ENCODE assay signal across 9 cellular contexts in the genomic region with DNA sequence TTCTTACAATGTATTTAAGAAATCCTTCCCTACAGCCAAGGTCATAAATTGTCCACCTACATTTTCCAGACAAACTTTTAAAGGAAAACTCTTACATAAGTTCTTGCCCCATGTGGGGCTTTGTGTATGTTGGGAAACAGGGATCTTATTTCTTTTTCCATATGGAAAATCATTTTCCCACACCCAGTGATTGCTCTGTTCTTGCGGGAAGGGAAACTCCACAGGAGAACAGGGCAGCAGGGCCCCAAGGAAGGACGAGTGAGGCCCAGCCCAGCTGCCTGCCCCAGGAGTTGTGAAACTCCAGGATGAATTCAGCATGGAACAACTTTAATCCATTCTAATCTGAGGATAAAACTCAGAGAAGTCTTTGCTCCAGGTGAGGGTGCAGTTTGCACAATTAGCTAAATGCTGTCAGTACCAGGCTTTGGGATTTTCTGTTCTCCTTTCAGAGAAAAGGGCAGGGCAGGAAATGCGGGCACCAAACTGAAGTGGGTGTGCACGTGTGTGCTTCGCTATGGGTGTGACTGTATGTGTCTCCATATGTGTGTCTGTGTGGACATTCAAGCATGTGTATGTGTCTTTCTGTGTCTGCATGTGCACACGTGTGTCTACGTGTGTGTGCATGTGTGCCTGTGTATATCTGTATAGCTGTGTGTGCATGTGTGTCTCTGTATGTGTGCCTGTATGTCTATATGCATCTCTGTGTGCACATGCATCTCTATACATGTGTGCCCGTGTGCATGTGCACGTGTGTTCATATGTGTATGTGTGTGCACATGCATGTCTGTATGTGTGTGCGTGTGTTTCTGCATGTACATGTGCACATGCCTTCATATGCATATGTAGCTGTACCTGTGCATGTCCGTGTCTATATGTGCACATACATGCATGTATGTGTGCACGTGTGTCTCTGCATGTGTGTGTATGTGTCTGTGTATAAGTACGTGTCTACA.
DNase-seq lines count a peak whose midpoint lies in the region; ATAC-seq and TF ChIP-seq lines count a peak whose summit lies in the region.
"Had no signal": no experiment of that assay in that cellular context is flagged by ENCODE, and none has a peak within 500 bp of the region (broad histone marks: within the 10 kb centered on the region; RNA-seq: fewer than 3 reads in every experiment).

No MANE protein-coding gene starts in this region.

- H3K9me3 ChIP-seq in thoracic aorta: no peaks in the 10 kb centered on the region

- intact Hi-C loops in activated CD4-positive, alpha-beta T cell treated with anti-CD3 and anti-CD28 coated beads, Interleukin-2, amount 10 ng/mL, durations not matched to agents 24 days and 14 days (cut with micrococcal nuclease): no loop called here

- H3K4me1 Mint-ChIP-seq in activated CD4-positive, alpha-beta T cell treated with anti-CD3 and anti-CD28 coated beads, Interleukin-2, amount 10 ng/mL, durations not matched to agents 24 days and 14 days: peaks cover 12% of the 10 kb centered on the region
- H3K4me1 Mint-ChIP-seq in natural killer cell treated with Interleukin-12 subunit alpha and Interleukin-12 subunit beta and Interleukin-15 and Interleukin-18, amount 100 ng/mL, for 72 hours (ENCODE audit: low read depth in 2 of 2): peaks cover 9 to 10% of the 10 kb centered on the region in 2 donors

- DNase-seq in activated CD4-positive, alpha-beta T cell treated with anti-CD3 and anti-CD28 coated beads, Interleukin-2, amount 10 ng/mL, durations not matched to agents 24 days and 14 days: no peak
- DNase-seq in activated CD4-positive, alpha-beta T cell treated with anti-CD3 and anti-CD28 coated beads, Interleukin-2, amount 50 U/mL, for 48 hours: no peak
- DNase-seq in amniotic epithelial cell (ENCODE audit: low read depth) (peak; percentile 93), iris pigment epithelial cell (ENCODE audit: low read depth) (peak; percentile 75), thoracic aorta (ENCODE audit: low spot score) (no peak)
- DNase-seq in natural killer cell treated with Interleukin-12 subunit alpha and Interleukin-12 subunit beta and Interleukin-15 and Interleukin-18, amount 100 ng/mL, for 72 hours (ENCODE audit: low spot score): no peak
- DNase-seq: naive thymus-derived CD4-positive, alpha-beta T cell had no signal

- TF ChIP-seq CTCF in thoracic aorta (IDR thresholded peaks at IDR 0.05): no peak

- no peak overlapping the region for H3K4me3 Mint-ChIP-seq in activated CD4-positive, alpha-beta T cell treated with anti-CD3 and anti-CD28 coated beads, Interleukin-2, amount 10 ng/mL, durations not matched to agents 24 days and 14 days
- H3K4me3 Mint-ChIP-seq in natural killer cell treated with Interleukin-12 subunit alpha and Interleukin-12 subunit beta and Interleukin-15 and Interleukin-18, amount 100 ng/mL, for 72 hours: no peak overlapping the region
- H3K4me3 Mint-ChIP-seq: naive thymus-derived CD4-positive, alpha-beta T cell had no signal

- H3K4me1 ChIP-seq in thoracic aorta (ENCODE audit: control insufficient read depth in 1 of 2, low read depth in 2 of 2): peaks cover 24 to 38% of the 10 kb centered on the region in 2 donors

- no peaks in the 10 kb centered on the region for H3K36me3 Mint-ChIP-seq in activated CD4-positive, alpha-beta T cell treated with anti-CD3 and anti-CD28 coated beads, Interleukin-2, amount 10 ng/mL, durations not matched to agents 24 days and 14 days (ENCODE audit: low read depth)
- no peaks in the 10 kb centered on the region for H3K36me3 Mint-ChIP-seq in natural killer cell treated with Interleukin-12 subunit alpha and Interleukin-12 subunit beta and Interleukin-15 and Interleukin-18, amount 100 ng/mL, for 72 hours
- H3K36me3 Mint-ChIP-seq: naive thymus-derived CD4-positive, alpha-beta T cell had no signal

- no peaks in the 10 kb centered on the region for H3K27me3 ChIP-seq in thoracic aorta (replicated peaks; ENCODE audit: insufficient read depth)

- H3K9me3 Mint-ChIP-seq in activated CD4-positive, alpha-beta T cell treated with anti-CD3 and anti-CD28 coated beads, Interleukin-2, amount 10 ng/mL, durations not matched to agents 24 days and 14 days: no peaks in the 10 kb centered on the region
- H3K9me3 Mint-ChIP-seq in natural killer cell treated with Interleukin-12 subunit alpha and Interleukin-12 subunit beta and Interleukin-15 and Interleukin-18, amount 100 ng/mL, for 72 hours: no peaks in the 10 kb centered on the region

- H3K27me3 Mint-ChIP-seq in activated CD4-positive, alpha-beta T cell treated with anti-CD3 and anti-CD28 coated beads, Interleukin-2, amount 10 ng/mL, durations not matched to agents 24 days and 14 days: no peaks in the 10 kb centered on the region
- H3K27me3 Mint-ChIP-seq in natural killer cell treated with Interleukin-12 subunit alpha and Interleukin-12 subunit beta and Interleukin-15 and Interleukin-18, amount 100 ng/mL, for 72 hours: peaks cover 0 to 8% of the 10 kb centered on the region in 2 donors

- no peak overlapping the region for H3K4me3 ChIP-seq in thoracic aorta

- peak overlapping the region; percentile 12 for H3K27ac Mint-ChIP-seq in activated CD4-positive, alpha-beta T cell treated with anti-CD3 and anti-CD28 coated beads, Interleukin-2, amount 10 ng/mL, durations not matched to agents 24 days and 14 days
- no peak overlapping the region for H3K27ac Mint-ChIP-seq in natural killer cell treated with Interleukin-12 subunit alpha and Interleukin-12 subunit beta and Interleukin-15 and Interleukin-18, amount 100 ng/mL, for 72 hours

- H3K36me3 ChIP-seq in thoracic aorta: no peaks in the 10 kb centered on the region

- no peak for ATAC-seq in thoracic aorta (ENCODE audit: insufficient number of reproducible peaks, low FRiP score, low read depth)
- ATAC-seq in GM21423 (IDR thresholded peaks at IDR 0.05; ENCODE audit: unreplicated experiment): no peak
- ATAC-seq in GM18517 (IDR thresholded peaks at IDR 0.05; ENCODE audit: unreplicated experiment): no peak
- no peak for ATAC-seq in natural killer cell treated with Interleukin-12 subunit alpha and Interleukin-12 subunit beta and Interleukin-15 and Interleukin-18, amount 100 ng/mL, for 72 hours

- peak overlapping the region; percentile 72 to 76 for H3K27ac ChIP-seq in thoracic aorta

Comparison
In these comparisons a context has a peak if more than half of its experiments do, and no peak if none do; other contexts are left out.
1. DNase-seq: peak in amniotic epithelial cell (single experiment) and iris pigment epithelial cell (single experiment); none in activated CD4-positive, alpha-beta T cell treated with anti-CD3 and anti-CD28 coated beads, Interleukin-2, amount 10 ng/mL, durations not matched to agents 24 days and 14 days (single experiment), activated CD4-positive, alpha-beta T cell treated with anti-CD3 and anti-CD28 coated beads, Interleukin-2, amount 50 U/mL, for 48 hours (0 of 2), thoracic aorta (single experiment) and natural killer cell treated with Interleukin-12 subunit alpha and Interleukin-12 subunit beta and Interleukin-15 and Interleukin-18, amount 100 ng/mL, for 72 hours (single experiment).